ENCODE assay signal across 1 cellular context in genomic region chr22:30592360-30592713, GRCh38.
TF ChIP-seq lines count a peak whose summit lies in the region.

No MANE protein-coding gene starts in this region.

TF ChIP-seq in GM12878, 131 proteins besides CTCF, POLR2A, EP300 and RAD21:
- TF ChIP-seq, protein P1, sequence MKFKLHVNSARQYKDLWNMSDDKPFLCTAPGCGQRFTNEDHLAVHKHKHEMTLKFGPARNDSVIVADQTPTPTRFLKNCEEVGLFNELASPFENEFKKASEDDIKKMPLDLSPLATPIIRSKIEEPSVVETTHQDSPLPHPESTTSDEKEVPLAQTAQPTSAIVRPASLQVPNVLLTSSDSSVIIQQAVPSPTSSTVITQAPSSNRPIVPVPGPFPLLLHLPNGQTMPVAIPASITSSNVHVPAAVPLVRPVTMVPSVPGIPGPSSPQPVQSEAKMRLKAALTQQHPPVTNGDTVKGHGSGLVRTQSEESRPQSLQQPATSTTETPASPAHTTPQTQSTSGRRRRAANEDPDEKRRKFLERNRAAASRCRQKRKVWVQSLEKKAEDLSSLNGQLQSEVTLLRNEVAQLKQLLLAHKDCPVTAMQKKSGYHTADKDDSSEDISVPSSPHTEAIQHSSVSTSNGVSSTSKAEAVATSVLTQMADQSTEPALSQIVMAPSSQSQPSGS (IDR thresholded peaks at IDR 0.05; ENCODE audit: low read length): 0 out of 2 replicates have a peak, but pooled peaks have one; percentile 5
- TF ChIP-seq KLF5 (IDR thresholded peaks at IDR 0.05; ENCODE audit: partially characterized antibody) (peak; percentile 8), MLLT1 (IDR thresholded peaks at IDR 0.05) (0 out of 2 replicates have a peak, but pooled peaks have one; percentile 45)
